ENCODE assay signal across 18 cellular contexts in genomic region chr1:40053138-40053887, GRCh38. TPM values are rescaled to one million over a fixed set of nuclear protein-coding genes. Genes with fewer than 3 reads are reported as not detected.
DNase-seq lines count a peak whose midpoint lies in the region; ATAC-seq and TF ChIP-seq lines count a peak whose summit lies in the region.
"Had no signal": no experiment of that assay in that cellular context is flagged by ENCODE, and none has a peak within 500 bp of the region (broad histone marks: within the 10 kb centered on the region; RNA-seq: fewer than 3 reads in every experiment).

No MANE protein-coding gene starts in this region.

- peak; percentile 77 for ATAC-seq in RWPE2 (ENCODE audit: low read depth)
- ATAC-seq in psoas muscle = peak; percentile 44 to 75 (median 66)

- peak overlapping the region; percentile 61 for H3K27ac Mint-ChIP-seq in activated naive CD4-positive, alpha-beta T cell treated with anti-CD3 and anti-CD28 coated beads, Interleukin-2, amount 50 U/mL, for 24 hours
- no peak overlapping the region for H3K27ac Mint-ChIP-seq in activated naive CD4-positive, alpha-beta T cell treated with anti-CD3 and anti-CD28 coated beads, Interleukin-2, amount 10 ng/mL, durations not matched to agents 7 days and 5 days

- H3K4me1 ChIP-seq in RWPE2 (ENCODE audit: insufficient read depth, poor library complexity, severe bottlenecking) = peaks cover 24% of the 10 kb centered on the region
- H3K4me1 ChIP-seq in psoas muscle = peaks cover 47% of the 10 kb centered on the region

- H3K27me3 ChIP-seq in RWPE2 (ENCODE audit: insufficient read depth, poor library complexity, severe bottlenecking) = no peaks in the 10 kb centered on the region
- no peaks in the 10 kb centered on the region for H3K27me3 ChIP-seq in psoas muscle (ENCODE audit: insufficient read depth in 3 of 3, low read length in 2 of 3)
- H3K27me3 ChIP-seq: adrenal gland, cardiac muscle cell, esophagus squamous epithelium, ovary, tibial nerve had no signal

- H3K36me3 ChIP-seq in RWPE2 (ENCODE audit: low read depth) (peaks cover 73% of the 10 kb centered on the region), psoas muscle (ENCODE audit: insufficient read depth in 1 of 2, low read depth in 1 of 2) (peaks cover 6 to 8% of the 10 kb centered on the region in 2 donors)
- H3K36me3 ChIP-seq: adrenal gland, cardiac muscle cell, ovary, tibial nerve had no signal

- WGBS in psoas muscle, 3 donors = 60 to 68% (median 61%) methylated on average over 11 of the region's 11 CpGs

- no peak overlapping the region for H3K4me3 ChIP-seq in RWPE2 (ENCODE audit: severe bottlenecking)
- H3K4me3 ChIP-seq in epithelial cell of esophagus (ENCODE audit: low read length) = no peak overlapping the region
- no peak overlapping the region for H3K4me3 ChIP-seq in psoas muscle
- H3K4me3 ChIP-seq: adrenal gland, cardiac muscle cell, esophagus squamous epithelium, ovary, tibial nerve had no signal

- H3K27ac ChIP-seq in RWPE2 (ENCODE audit: poor library complexity, severe bottlenecking) = peak overlapping the region; percentile 31
- peak overlapping the region; percentile 33 for H3K27ac ChIP-seq in psoas muscle
- H3K27ac ChIP-seq: adrenal gland, cardiac muscle cell, esophagus squamous epithelium, ovary had no signal

- intact Hi-C loops in psoas muscle (cut with DNase I) = no loop called here

- H3K9me3 ChIP-seq in RWPE2 (ENCODE audit: severe bottlenecking) (no peaks in the 10 kb centered on the region), psoas muscle (no peaks in the 10 kb centered on the region)
- H3K9me3 ChIP-seq: adrenal gland, esophagus squamous epithelium, ovary, tibial nerve had no signal

- peaks cover 23% of the 10 kb centered on the region for H3K36me3 Mint-ChIP-seq in activated naive CD4-positive, alpha-beta T cell treated with anti-CD3 and anti-CD28 coated beads, Interleukin-2, amount 50 U/mL, for 24 hours
- peaks cover 68% of the 10 kb centered on the region for H3K36me3 Mint-ChIP-seq in activated naive CD4-positive, alpha-beta T cell treated with anti-CD3 and anti-CD28 coated beads, Interleukin-2, amount 10 ng/mL, durations not matched to agents 7 days and 5 days

- no peak overlapping the region for H3K4me3 Mint-ChIP-seq in activated naive CD4-positive, alpha-beta T cell treated with anti-CD3 and anti-CD28 coated beads, Interleukin-2, amount 50 U/mL, for 24 hours
- H3K4me3 Mint-ChIP-seq in activated naive CD4-positive, alpha-beta T cell treated with anti-CD3 and anti-CD28 coated beads, Interleukin-2, amount 10 ng/mL, durations not matched to agents 7 days and 5 days = no peak overlapping the region
- H3K4me3 Mint-ChIP-seq: stimulated activated naive CD8-positive, alpha-beta T cell treated with anti-CD3 and anti-CD28 coated beads, Interleukin-15, Interleukin-2, amounts not matched to agents 100 ng/mL and 50 ng/mL, for 24 hours had no signal

- no peak for DNase-seq in activated naive CD4-positive, alpha-beta T cell treated with anti-CD3 and anti-CD28 coated beads, Interleukin-2, amount 10 ng/mL, durations not matched to agents 7 days and 5 days
- DNase-seq in RWPE2 (ENCODE audit: low spot score) = no peak
- DNase-seq in epithelial cell of esophagus (ENCODE audit: low read depth) = peak; percentile 73
- DNase-seq in psoas muscle = no peak
- no peak for DNase-seq in midbrain (lab: John Stamatoyannopoulos, UW)
- no peak for DNase-seq in GM03348 (ENCODE audit: low spot score)
- DNase-seq in ureter (ENCODE audit: low spot score) = no peak
- DNase-seq: activated CD4-positive, alpha-beta T cell treated with anti-CD3 and anti-CD28 coated beads, Interleukin-2, amount 50 U/mL, for 1 hour; adrenal gland; esophagus squamous epithelium; MV-4-11; NCI-H187; NCI-H446; ovary had no signal

- H3K9me3 Mint-ChIP-seq in activated naive CD4-positive, alpha-beta T cell treated with anti-CD3 and anti-CD28 coated beads, Interleukin-2, amount 50 U/mL, for 24 hours = no peaks in the 10 kb centered on the region
- H3K9me3 Mint-ChIP-seq in activated naive CD4-positive, alpha-beta T cell treated with anti-CD3 and anti-CD28 coated beads, Interleukin-2, amount 10 ng/mL, durations not matched to agents 7 days and 5 days = no peaks in the 10 kb centered on the region
- H3K9me3 Mint-ChIP-seq: stimulated activated naive CD8-positive, alpha-beta T cell treated with anti-CD3 and anti-CD28 coated beads, Interleukin-15, Interleukin-2, amounts not matched to agents 100 ng/mL and 50 ng/mL, for 24 hours had no signal

- H3K27me3 Mint-ChIP-seq in activated naive CD4-positive, alpha-beta T cell treated with anti-CD3 and anti-CD28 coated beads, Interleukin-2, amount 50 U/mL, for 24 hours = no peaks in the 10 kb centered on the region
- no peaks in the 10 kb centered on the region for H3K27me3 Mint-ChIP-seq in activated naive CD4-positive, alpha-beta T cell treated with anti-CD3 and anti-CD28 coated beads, Interleukin-2, amount 10 ng/mL, durations not matched to agents 7 days and 5 days
- H3K27me3 Mint-ChIP-seq: stimulated activated naive CD8-positive, alpha-beta T cell treated with anti-CD3 and anti-CD28 coated beads, Interleukin-15, Interleukin-2, amounts not matched to agents 100 ng/mL and 50 ng/mL, for 24 hours had no signal

- no peak for TF ChIP-seq CTCF in RWPE2 (IDR thresholded peaks at IDR 0.05; ENCODE audit: poor library complexity, severe bottlenecking)
- no peak for TF ChIP-seq CTCF in epithelial cell of esophagus (IDR thresholded peaks at IDR 0.05; ENCODE audit: insufficient read depth, low read depth, low read length, missing control alignments)
- TF ChIP-seq CTCF in psoas muscle (IDR thresholded peaks at IDR 0.05) = no peak

- peaks cover 91% of the 10 kb centered on the region for H3K4me1 Mint-ChIP-seq in activated naive CD4-positive, alpha-beta T cell treated with anti-CD3 and anti-CD28 coated beads, Interleukin-2, amount 50 U/mL, for 24 hours
- H3K4me1 Mint-ChIP-seq in activated naive CD4-positive, alpha-beta T cell treated with anti-CD3 and anti-CD28 coated beads, Interleukin-2, amount 10 ng/mL, durations not matched to agents 7 days and 5 days = peaks cover 89% of the 10 kb centered on the region

- CTCF ChIA-PET in activated naive CD4-positive, alpha-beta T cell treated with anti-CD3 and anti-CD28 coated beads, Interleukin-2, amount 10 ng/mL, durations not matched to agents 7 days and 5 days (lab: Charles Lee) = no interaction called here

RNA-seq across cellular contexts. Expression of gene CAP1, which starts 12.8 kb away (rescaled TPM):
- total RNA-seq in psoas muscle (10 to 100 TPM; 34.2 to 71.0 (median 61.9) TPM), ureter (351 TPM)
- 100 to 1,000 TPM in 1 of 3 donors, 10 to 100 TPM in 2; 33.7 to 116 (median 56.6) TPM for polyA plus RNA-seq in psoas muscle

RNA-seq across cellular contexts. Expression of gene PPT1, which starts 43.7 kb away (rescaled TPM):
- total RNA-seq in psoas muscle (10 to 100 TPM; 14.9 to 20.8 (median 19.1) TPM), ureter (92.4 TPM)
- polyA plus RNA-seq in psoas muscle = 10 to 100 TPM; 13.4 to 21.8 (median 17.4) TPM
